In the genomic region with DNA sequence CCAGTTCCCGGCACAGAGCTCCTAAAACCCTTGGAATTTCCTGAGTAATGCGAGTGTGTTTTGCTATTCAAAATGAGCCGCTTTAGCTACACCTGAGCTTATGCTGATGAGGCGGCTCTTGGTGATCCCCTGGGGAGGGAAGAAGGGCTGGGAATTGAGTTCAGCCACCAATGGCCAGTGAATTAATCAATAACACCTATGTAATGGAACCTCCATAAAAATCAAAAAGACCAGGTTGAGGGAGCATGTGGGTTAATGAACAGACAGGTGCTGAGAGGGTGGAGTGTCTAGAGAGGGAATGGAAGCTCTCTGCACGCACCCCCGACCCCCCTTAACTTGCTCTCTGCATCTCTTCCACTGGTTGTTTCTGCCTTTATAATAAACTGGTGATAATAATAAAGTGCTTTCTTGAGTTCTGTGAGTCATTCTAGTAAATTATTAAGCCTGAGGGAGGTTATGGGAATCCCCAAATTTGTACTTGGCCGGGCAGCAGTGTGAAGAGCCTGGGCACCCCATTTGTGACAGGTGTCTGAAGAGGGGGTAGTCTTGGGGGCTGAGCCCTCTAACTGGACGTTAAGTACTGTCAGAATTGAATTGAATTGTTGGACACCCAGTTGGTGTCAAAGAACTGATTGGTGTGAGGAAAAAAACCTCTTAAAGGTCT, we compare ENCODE assay signal across 9 cellular contexts. TPM values are rescaled to one million over a fixed set of nuclear protein-coding genes. Genes with fewer than 3 reads are reported as not detected.
DNase-seq lines count a peak whose midpoint lies in the region; ATAC-seq, FAIRE-seq and TF ChIP-seq lines count a peak whose summit lies in the region.
"Had no signal": no experiment of that assay in that cellular context is flagged by ENCODE, and none has a peak within 500 bp of the region (broad histone marks: within the 10 kb centered on the region; RNA-seq: fewer than 3 reads in every experiment).

No MANE protein-coding gene starts in this region.

- peak overlapping the region in 2 of 4 donors; percentile 31 to 59 for H3K27ac ChIP-seq in pancreas
- no peak overlapping the region for H3K27ac ChIP-seq in brain microvascular endothelial cell

- peaks cover 25% of the 10 kb centered on the region for H3K4me1 Mint-ChIP-seq in T-helper 17 cell

- in situ Hi-C loops in brain microvascular endothelial cell (cut with HindIII; ENCODE audit: low pct_ligation_motif_present, low sequenced_read_pairs) = no loop called here

- DNase-seq in T-helper 17 cell (no peak), pancreas (no peak), GM19238 (ENCODE audit: insufficient read length, low spot score) (no peak), brain microvascular endothelial cell (no peak), hippocampal formation (lab: John Stamatoyannopoulos, UW) (no peak)
- DNase-seq: activated CD4-positive, alpha-beta T cell treated with anti-CD3 and anti-CD28 coated beads, Interleukin-2, amount 50 U/mL, for 1 hour had no signal

- no peaks in the 10 kb centered on the region for H3K36me3 Mint-ChIP-seq in T-helper 17 cell (ENCODE audit: low read depth)

- no peaks in the 10 kb centered on the region for H3K9me3 ChIP-seq in T-helper 17 cell (ENCODE audit: control insufficient read depth, low read length, poor library complexity, severe bottlenecking)
- no peaks in the 10 kb centered on the region for H3K9me3 ChIP-seq in pancreas

- peak; percentile 28 for ATAC-seq in GM19035 (IDR thresholded peaks at IDR 0.05; ENCODE audit: unreplicated experiment)
- peak; percentile 44 for ATAC-seq in HG02763 (IDR thresholded peaks at IDR 0.05; ENCODE audit: unreplicated experiment)
- ATAC-seq in T-helper 17 cell = no peak
- peak in 3 of 4 donors; percentile 30 to 86 (median 58) for ATAC-seq in pancreas
- no peak for ATAC-seq in esophagus mucosa

- peak overlapping the region; percentile 77 for H3K27ac Mint-ChIP-seq in T-helper 17 cell

- intact Hi-C loops in pancreas (cut with DNase I) = no loop called here

- no peaks in the 10 kb centered on the region for H3K27me3 ChIP-seq in pancreas
- H3K27me3 ChIP-seq in brain microvascular endothelial cell (replicated peaks) = no peaks in the 10 kb centered on the region

- peaks cover 0 to 8% (median 0%) of the 10 kb centered on the region in 3 donors for H3K4me1 ChIP-seq in pancreas

- FAIRE-seq in pancreas (lab: Jason Lieb, UNC) = no peak

- H3K27me3 Mint-ChIP-seq in T-helper 17 cell = no peaks in the 10 kb centered on the region

- WGBS in pancreas, 2 donors = 42 to 46% methylated on average over 8 of the region's 8 CpGs

- TF ChIP-seq CTCF in pancreas (IDR thresholded peaks at IDR 0.05) = no peak
- TF ChIP-seq CTCF in brain microvascular endothelial cell (IDR thresholded peaks at IDR 0.05; ENCODE audit: low read depth, low read length, missing control alignments) = no peak

- no peak overlapping the region for H3K4me3 Mint-ChIP-seq in T-helper 17 cell

- H3K4me3 ChIP-seq in pancreas (no peak overlapping the region), brain microvascular endothelial cell (ENCODE audit: low read depth, low read length) (no peak overlapping the region)

- H3K36me3 ChIP-seq in pancreas = no peaks in the 10 kb centered on the region
- no peaks in the 10 kb centered on the region for H3K36me3 ChIP-seq in brain microvascular endothelial cell (replicated peaks)

RNA-seq across cellular contexts. Expression of gene SERPINB1, which starts 24.7 kb away (rescaled TPM):
- 10 to 100 TPM; 39.2 to 44.4 TPM for total RNA-seq in T-helper 17 cell
- 100 to 1,000 TPM in 5 of 6 donors, 10 to 100 TPM in 1; 94.1 to 285 (median 190) TPM for total RNA-seq in pancreas
- 10 to 100 TPM; 68.1 to 75.8 TPM for polyA plus RNA-seq in pancreas
- total RNA-seq in esophagus mucosa = 576 TPM

RNA-seq across cellular contexts. Expression of gene SERPINB9, which starts 36.8 kb away (rescaled TPM):
- total RNA-seq in T-helper 17 cell = 10 to 100 TPM; 32.9 to 37.7 TPM
- total RNA-seq in pancreas = 1 to 10 TPM in 4 of 6 donors, under 1 TPM in 2; 0.65 to 4.8 (median 1.4) TPM
- 1 to 10 TPM; 1.2 to 1.4 TPM for polyA plus RNA-seq in pancreas
- total RNA-seq in esophagus mucosa = 8.4 TPM

Comparison
In these comparisons a context has a peak if more than half of its experiments do, and no peak if none do; other contexts are left out.
1. ATAC-seq: peak in GM19035 (single experiment), HG02763 (single experiment) and pancreas (3 of 4); none in T-helper 17 cell (single experiment) and esophagus mucosa (single experiment).